ENCODE assay signal across 11 cellular contexts in the genomic region with DNA sequence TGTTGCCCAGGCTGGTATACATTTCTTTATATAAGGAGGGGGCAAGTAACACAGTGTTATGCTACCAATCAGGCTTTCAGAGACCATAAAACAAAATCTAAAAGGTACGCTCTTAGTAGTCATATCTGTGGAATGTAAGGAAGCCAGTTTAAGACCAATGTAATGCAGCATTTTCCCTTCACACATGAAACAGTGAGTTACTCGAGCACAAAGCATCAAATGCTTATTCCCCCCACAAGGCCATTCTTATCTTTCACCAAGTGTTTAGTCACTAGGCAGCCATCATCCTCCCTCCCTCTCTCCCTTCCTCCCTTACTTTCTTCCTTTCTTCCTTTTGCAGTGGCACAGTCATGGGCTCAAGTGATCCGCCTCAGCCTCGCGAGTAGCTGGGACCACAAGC. TPM values are rescaled to one million over a fixed set of nuclear protein-coding genes. Genes with fewer than 3 reads are reported as not detected.
DNase-seq lines count a peak whose midpoint lies in the region; ATAC-seq, FAIRE-seq and TF ChIP-seq lines count a peak whose summit lies in the region.
"Had no signal": no experiment of that assay in that cellular context is flagged by ENCODE, and none has a peak within 500 bp of the region (broad histone marks: within the 10 kb centered on the region; RNA-seq: fewer than 3 reads in every experiment).

No MANE protein-coding gene starts in this region.

- ATAC-seq in right cardiac atrium = no peak
- no peak for ATAC-seq in Right ventricle myocardium inferior
- no peak for ATAC-seq in activated naive CD8-positive, alpha-beta T cell treated with anti-CD3 and anti-CD28 coated beads, Interleukin-2, amount 10 ng/mL, durations not matched to agents 7 days and 5 days (ENCODE audit: low read depth)
- no peak for ATAC-seq in GM19328 (IDR thresholded peaks at IDR 0.05; ENCODE audit: unreplicated experiment)
- ATAC-seq in GM18505 (IDR thresholded peaks at IDR 0.05; ENCODE audit: unreplicated experiment) = no peak
- no peak for ATAC-seq in pancreas
- no peak for ATAC-seq in gastrocnemius medialis

- peaks cover 24% of the 10 kb centered on the region for H3K36me3 Mint-ChIP-seq in activated naive CD8-positive, alpha-beta T cell treated with anti-CD3 and anti-CD28 coated beads, Interleukin-2, amount 10 ng/mL, durations not matched to agents 7 days and 5 days

- peak overlapping the region; percentile 97 for H3K27ac Mint-ChIP-seq in activated naive CD8-positive, alpha-beta T cell treated with anti-CD3 and anti-CD28 coated beads, Interleukin-2, amount 10 ng/mL, durations not matched to agents 7 days and 5 days

- H3K36me3 ChIP-seq in pancreas (peaks cover 0 to 1% (median 0%) of the 10 kb centered on the region in 3 donors), gastrocnemius medialis (peaks cover 0 to 15% of the 10 kb centered on the region in 2 donors)

- H3K27ac ChIP-seq in right cardiac atrium (ENCODE audit: low read length) (peak overlapping the region; percentile 48), pancreas (peak overlapping the region in 1 of 4 donors; percentile 33), gastrocnemius medialis (peak overlapping the region in 2 of 4 donors; percentile 41 to 61)
- H3K27ac ChIP-seq: sigmoid colon had no signal

- H3K27me3 Mint-ChIP-seq in activated naive CD8-positive, alpha-beta T cell treated with anti-CD3 and anti-CD28 coated beads, Interleukin-2, amount 10 ng/mL, durations not matched to agents 7 days and 5 days = no peaks in the 10 kb centered on the region

- TF ChIP-seq CTCF in pancreas (IDR thresholded peaks at IDR 0.05) = no peak
- no peak for TF ChIP-seq CTCF in gastrocnemius medialis (IDR thresholded peaks at IDR 0.05 in 4 of 5, conservative IDR thresholded peaks at IDR 0.05 in 1 of 5)

- peak overlapping the region; percentile 84 for H3K4me3 Mint-ChIP-seq in activated naive CD8-positive, alpha-beta T cell treated with anti-CD3 and anti-CD28 coated beads, Interleukin-2, amount 10 ng/mL, durations not matched to agents 7 days and 5 days

- no peak overlapping the region for H3K4me3 ChIP-seq in right cardiac atrium (ENCODE audit: low read length)
- no peak overlapping the region for H3K4me3 ChIP-seq in pancreas
- no peak overlapping the region for H3K4me3 ChIP-seq in gastrocnemius medialis
- H3K4me3 ChIP-seq: sigmoid colon had no signal

- FAIRE-seq in pancreas (lab: Jason Lieb, UNC) = no peak

- H3K4me1 ChIP-seq in right cardiac atrium (ENCODE audit: control insufficient read depth, insufficient read depth, low read length) (peaks cover 11% of the 10 kb centered on the region), pancreas (peaks cover 8 to 32% (median 26%) of the 10 kb centered on the region in 3 donors), gastrocnemius medialis (peaks cover 12 to 21% of the 10 kb centered on the region in 2 donors)

- no peak for TF ChIP-seq POLR2A in GM18505 (IDR thresholded peaks at IDR 0.05; ENCODE audit: borderline replicate concordance, extremely low read depth, insufficient read depth, insufficient read length)
- no peak for TF ChIP-seq POLR2A in gastrocnemius medialis (IDR thresholded peaks at IDR 0.05)

- in situ Hi-C loops in gastrocnemius medialis (cut with MboI; ENCODE audit: low sequenced_read_pairs in 4 of 4) = loop anchor here in 2 of 4 donors (25.0 kb wide), 2 partner anchors 98 to 473 kb away; partner anchors contain the start of gene SEC14L5 (in 1 of the 2)

- WGBS in right cardiac atrium = 88% methylated on average over 5 of the region's 5 CpGs
- 88 to 92% methylated on average over 5 of the region's 5 CpGs for WGBS in pancreas, 2 donors

- DNase-seq in right cardiac atrium = no peak
- no peak for DNase-seq in Right ventricle myocardium inferior (ENCODE audit: missing footprints)
- DNase-seq in activated naive CD8-positive, alpha-beta T cell treated with anti-CD3 and anti-CD28 coated beads, Interleukin-2, amount 10 ng/mL, durations not matched to agents 7 days and 5 days = no peak
- DNase-seq in kidney glomerular epithelial cell (lab: John Stamatoyannopoulos, UW) = peak; percentile 93
- no peak for DNase-seq in pancreas
- DNase-seq in gastrocnemius medialis = no peak
- DNase-seq: Caco-2, NCI-H2029 treated with DMSO at 0.1 percent for 48 hours, sigmoid colon had no signal

- intact Hi-C loops in right cardiac atrium (cut with DNase I) = no loop called here
- intact Hi-C loops in Right ventricle myocardium inferior (cut with DNase I) = no loop called here
- intact Hi-C loops in pancreas (cut with DNase I) = no loop called here
- intact Hi-C loops in gastrocnemius medialis (cut with DNase I; ENCODE audit: low total_unique reads) = loop anchor here (1.0 kb wide), 1 partner anchor 28 kb away; no protein-coding TSS in a partner anchor

- no peaks in the 10 kb centered on the region for H3K9me3 Mint-ChIP-seq in activated naive CD8-positive, alpha-beta T cell treated with anti-CD3 and anti-CD28 coated beads, Interleukin-2, amount 10 ng/mL, durations not matched to agents 7 days and 5 days

- H3K27me3 ChIP-seq in right cardiac atrium (ENCODE audit: control insufficient read depth, insufficient read depth) (no peaks in the 10 kb centered on the region), pancreas (no peaks in the 10 kb centered on the region), gastrocnemius medialis (no peaks in the 10 kb centered on the region)
- H3K27me3 ChIP-seq: sigmoid colon had no signal

- H3K9me3 ChIP-seq in right cardiac atrium (ENCODE audit: control insufficient read depth, low read length) (no peaks in the 10 kb centered on the region), pancreas (no peaks in the 10 kb centered on the region), gastrocnemius medialis (no peaks in the 10 kb centered on the region)
- H3K9me3 ChIP-seq: Caco-2, sigmoid colon had no signal

- POLR2A ChIA-PET in activated naive CD8-positive, alpha-beta T cell treated with anti-CD3 and anti-CD28 coated beads, Interleukin-2, amount 10 ng/mL, durations not matched to agents 7 days and 5 days (lab: Charles Lee) = interaction anchor here (1.4 to 5.6 kb wide), 5 partner anchors 12 to 30 kb away, joined by 3 to 112 read pairs (median 13); partner anchors contain the start of genes HMOX2 and NMRAL1

- peaks cover 44% of the 10 kb centered on the region for H3K4me1 Mint-ChIP-seq in activated naive CD8-positive, alpha-beta T cell treated with anti-CD3 and anti-CD28 coated beads, Interleukin-2, amount 10 ng/mL, durations not matched to agents 7 days and 5 days

RNA-seq across cellular contexts. Expression of gene HMOX2, which starts 12.8 kb away (rescaled TPM):
- 100 to 1,000 TPM in 1 of 4 donors, 10 to 100 TPM in 3; 89.6 to 104 (median 93.5) TPM for total RNA-seq in right cardiac atrium
- 109 TPM for polyA plus RNA-seq in right cardiac atrium
- total RNA-seq in Right ventricle myocardium inferior = 126 TPM
- 10 to 100 TPM; 84.5 to 86.9 TPM for total RNA-seq in activated naive CD8-positive, alpha-beta T cell treated with anti-CD3 and anti-CD28 coated beads, Interleukin-2, amount 10 ng/mL, durations not matched to agents 7 days and 5 days
- 10 to 100 TPM; 12.8 to 22.0 (median 18.5) TPM for total RNA-seq in pancreas
- polyA plus RNA-seq in pancreas = 10 to 100 TPM; 18.9 to 29.6 TPM
- total RNA-seq in gastrocnemius medialis = 10 to 100 TPM; 21.7 to 30.0 (median 28.4) TPM

RNA-seq across cellular contexts. Expression of gene NMRAL1, which starts 14.6 kb away (rescaled TPM):
- 10 to 100 TPM; 23.1 to 31.7 (median 27.1) TPM for total RNA-seq in right cardiac atrium
- 26.6 TPM for polyA plus RNA-seq in right cardiac atrium
- 26.0 TPM for total RNA-seq in Right ventricle myocardium inferior
- total RNA-seq in activated naive CD8-positive, alpha-beta T cell treated with anti-CD3 and anti-CD28 coated beads, Interleukin-2, amount 10 ng/mL, durations not matched to agents 7 days and 5 days = 10 to 100 TPM; 64.5 to 64.6 TPM
- 10 to 100 TPM; 21.9 to 40.0 (median 24.3) TPM for total RNA-seq in pancreas
- 10 to 100 TPM; 74.9 to 84.7 TPM for polyA plus RNA-seq in pancreas
- total RNA-seq in gastrocnemius medialis = 10 to 100 TPM in 1 of 4 donors, 1 to 10 TPM in 3; 2.7 to 11.0 (median 9.1) TPM

RNA-seq across cellular contexts. Expression of gene CDIP1, which starts 49.5 kb away (rescaled TPM):
- total RNA-seq in right cardiac atrium (10 to 100 TPM; 34.2 to 46.8 (median 42.9) TPM), Right ventricle myocardium inferior (46.3 TPM), pancreas (10 to 100 TPM; 16.3 to 20.1 (median 18.9) TPM), gastrocnemius medialis (10 to 100 TPM; 23.8 to 34.2 (median 25.4) TPM)
- polyA plus RNA-seq in right cardiac atrium (36.8 TPM), pancreas (10 to 100 TPM; 13.6 to 24.4 TPM)
- total RNA-seq in activated naive CD8-positive, alpha-beta T cell treated with anti-CD3 and anti-CD28 coated beads, Interleukin-2, amount 10 ng/mL, durations not matched to agents 7 days and 5 days = 10 to 100 TPM; 36.3 to 42.1 TPM
